26 cellular contexts compared by ENCODE assay signal in the genomic region with DNA sequence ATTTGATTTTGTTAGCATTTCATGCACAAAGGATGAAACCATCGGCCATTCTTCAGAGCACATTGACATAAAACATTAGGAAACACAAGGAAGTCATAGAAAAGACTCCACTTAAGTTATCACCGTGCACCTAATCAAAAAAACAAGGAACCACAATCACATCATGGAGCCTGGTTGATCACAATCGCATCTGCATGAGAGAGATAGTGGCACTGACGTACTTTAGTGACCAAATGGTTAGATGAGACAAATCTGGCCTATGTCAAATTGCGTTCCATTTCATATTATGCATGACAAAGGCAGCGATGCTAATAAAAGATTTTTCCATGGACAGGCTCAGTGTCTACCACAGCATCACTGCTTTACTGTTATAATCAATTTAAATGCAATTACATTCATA.
"Had no signal": no experiment of that assay in that cellular context is flagged by ENCODE, and none has a peak within 500 bp of the region (broad histone marks: within the 10 kb centered on the region; RNA-seq: fewer than 3 reads in every experiment).

No MANE protein-coding gene starts in this region.

- H3K36me3 ChIP-seq: left ventricle myocardium inferior, neural progenitor cell, neutrophil, right atrium auricular region, right lobe of liver, suprapubic skin, thoracic aorta, tibial artery, upper lobe of right lung had no signal

- ATAC-seq: natural killer cell, right lobe of liver, upper lobe of right lung had no signal

- H3K4me1 ChIP-seq: parathyroid adenoma, right lobe of liver, suprapubic skin, upper lobe of right lung had no signal

- H3K4me2 ChIP-seq: hepatocyte, neural progenitor cell, smooth muscle cell had no signal

- H3K4me3 ChIP-seq: hepatocyte, left ventricle myocardium inferior, lung, neural progenitor cell, right atrium auricular region, right lobe of liver, smooth muscle cell, suprapubic skin, thoracic aorta, tibial artery, upper lobe of right lung had no signal

- H3K4me1 Mint-ChIP-seq: naive B cell, natural killer cell, nephron progenitor cell had no signal

- H3K36me3 Mint-ChIP-seq: mesothelial cell of epicardium, naive B cell, natural killer cell, neural progenitor cell had no signal

- H3K27me3 ChIP-seq: hepatocyte, neural progenitor cell, neutrophil, right atrium auricular region, right lobe of liver, suprapubic skin, tibial artery, upper lobe of right lung had no signal

- H3K9ac ChIP-seq: neural progenitor cell, parathyroid adenoma had no signal

- DNase-seq: islet precursor cell; left ventricle myocardium inferior; mesendoderm; naive B cell; natural killer cell; nephron progenitor cell; occipital lobe; right lobe of liver; stimulated activated CD4-positive, alpha-beta T cell treated with anti-CD3 and anti-CD28 coated beads, Interleukin-1b, Interleukin-23, amount 100 ng/mL, for 48 hours; stimulated activated CD4-positive, alpha-beta T cell treated with anti-CD3 and anti-CD28 coated beads, Interleukin-2, amount 100 ng/mL, for 48 hours; stimulated activated naive CD4-positive, alpha-beta T cell; tibial artery; trophoblast cell; upper lobe of right lung had no signal

- H3K4me3 Mint-ChIP-seq: mesothelial cell of epicardium; naive B cell; natural killer cell; nephron progenitor cell; neural progenitor cell; stimulated activated naive CD8-positive, alpha-beta T cell treated with anti-CD3 and anti-CD28 coated beads, Interleukin-15, Interleukin-2, amounts not matched to agents 100 ng/mL and 50 ng/mL, for 24 hours had no signal

- H3K79me2 ChIP-seq: hepatocyte, parathyroid adenoma had no signal

- H3K27ac ChIP-seq: hepatocyte, left ventricle myocardium inferior, neural progenitor cell, neutrophil, parathyroid adenoma, right atrium auricular region, right lobe of liver, suprapubic skin, thoracic aorta, tibial artery, upper lobe of right lung had no signal

- H2AFZ ChIP-seq: hepatocyte, neural progenitor cell, parathyroid adenoma had no signal

- H3K9me3 Mint-ChIP-seq: mesothelial cell of epicardium; naive B cell; nephron progenitor cell; neural progenitor cell; stimulated activated naive CD8-positive, alpha-beta T cell treated with anti-CD3 and anti-CD28 coated beads, Interleukin-15, Interleukin-2, amounts not matched to agents 100 ng/mL and 50 ng/mL, for 24 hours had no signal

- H3K27ac Mint-ChIP-seq: mesothelial cell of epicardium; naive B cell; natural killer cell; nephron progenitor cell; neural progenitor cell; progenitor cell of endocrine pancreas; stimulated activated naive CD8-positive, alpha-beta T cell treated with anti-CD3 and anti-CD28 coated beads, Interleukin-15, Interleukin-2, amounts not matched to agents 100 ng/mL and 50 ng/mL, for 24 hours had no signal

- H3K9me3 ChIP-seq: left ventricle myocardium inferior, neutrophil, right atrium auricular region, right lobe of liver, suprapubic skin, thoracic aorta, tibial artery, upper lobe of right lung had no signal

- H3K27me3 Mint-ChIP-seq: naive B cell; progenitor cell of endocrine pancreas; stimulated activated naive CD8-positive, alpha-beta T cell treated with anti-CD3 and anti-CD28 coated beads, Interleukin-15, Interleukin-2, amounts not matched to agents 100 ng/mL and 50 ng/mL, for 24 hours had no signal
